Comparison of ENCODE assay signal across 8 cellular contexts in the genomic region with DNA sequence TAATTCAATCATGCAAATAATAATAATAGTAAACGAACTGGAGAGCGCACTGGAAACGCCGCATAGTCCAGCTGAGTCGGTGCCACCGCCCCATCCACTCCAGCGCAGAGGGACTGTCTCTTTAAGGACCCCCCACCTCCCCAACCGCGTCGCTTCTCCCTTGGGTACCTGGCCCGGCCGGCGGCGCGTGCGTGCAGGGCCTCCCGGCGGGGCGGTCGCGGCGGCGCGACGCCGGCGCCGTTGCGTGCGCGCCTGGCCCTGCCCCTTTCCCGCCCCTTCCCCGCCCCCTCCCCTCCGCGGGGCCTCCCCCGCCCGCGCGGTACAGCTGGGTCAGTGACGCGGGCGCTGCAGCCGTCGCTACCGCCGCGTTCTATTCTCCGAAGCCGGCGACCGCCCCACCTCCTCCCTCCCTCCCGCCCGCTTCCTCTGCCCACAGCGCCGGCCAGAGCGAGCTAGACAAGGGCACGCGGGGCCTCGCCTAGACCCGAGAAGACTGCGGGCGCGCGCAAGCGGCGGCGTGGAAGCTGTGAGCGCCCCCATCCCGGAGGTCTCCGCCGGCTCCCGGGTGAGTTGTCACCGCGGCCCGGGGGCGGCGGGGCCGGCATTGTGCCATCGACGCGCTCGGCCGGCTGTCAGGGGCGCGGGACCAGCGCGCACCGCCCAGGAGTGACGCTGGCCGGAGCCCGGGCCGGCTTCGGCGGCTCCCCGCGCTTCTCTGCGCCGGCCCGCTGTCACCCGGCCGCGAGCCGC. TPM values are rescaled to one million over a fixed set of nuclear protein-coding genes. Genes with fewer than 3 reads are reported as not detected.
DNase-seq lines count a peak whose midpoint lies in the region; ATAC-seq and TF ChIP-seq lines count a peak whose summit lies in the region.

A gene with protein sequence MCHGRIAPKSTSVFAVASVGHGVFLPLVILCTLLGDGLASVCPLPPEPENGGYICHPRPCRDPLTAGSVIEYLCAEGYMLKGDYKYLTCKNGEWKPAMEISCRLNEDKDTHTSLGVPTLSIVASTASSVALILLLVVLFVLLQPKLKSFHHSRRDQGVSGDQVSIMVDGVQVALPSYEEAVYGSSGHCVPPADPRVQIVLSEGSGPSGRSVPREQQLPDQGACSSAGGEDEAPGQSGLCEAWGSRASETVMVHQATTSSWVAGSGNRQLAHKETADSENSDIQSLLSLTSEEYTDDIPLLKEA (plus strand): TSS at position 333 of the 750 bp plus-strand sequence. CDS start 46,997 bp downstream, outside the sequence.

- ATAC-seq in DND-41 (ENCODE audit: insufficient read depth, low read depth): peak; percentile 88
- peak; percentile 85 for ATAC-seq in stimulated activated naive CD8-positive, alpha-beta T cell treated with anti-CD3 and anti-CD28 coated beads, Interleukin-15, amount 100 ng/mL, for 72 hours

- peak within 1 kb of the TSS; percentile 92 for H3K4me3 Mint-ChIP-seq in nephron progenitor cell
- peak within 1 kb of the TSS; percentile 89 to 100 for H3K4me3 Mint-ChIP-seq in stimulated activated naive CD8-positive, alpha-beta T cell treated with anti-CD3 and anti-CD28 coated beads, Interleukin-15, amount 100 ng/mL, for 72 hours

- H3K36me3 Mint-ChIP-seq in nephron progenitor cell (ENCODE audit: low read depth): no peaks in the 10 kb centered on the region

- peak within 1 kb of the TSS; percentile 92 for H2AFZ ChIP-seq in DND-41 (ENCODE audit: low read depth, low read length)

- peak within 1 kb of the TSS; percentile 85 for H3K4me2 ChIP-seq in DND-41 (ENCODE audit: insufficient read depth, low read length)

- H3K79me2 ChIP-seq in DND-41 (ENCODE audit: insufficient read depth, low read length): peaks cover 29% of the 10 kb centered on the region

- H3K27me3 ChIP-seq in DND-41 (ENCODE audit: insufficient read depth, low read length, poor library complexity) (no peaks in the 10 kb centered on the region), MG63 (no peaks in the 10 kb centered on the region)

- H3K27ac ChIP-seq in DND-41 (ENCODE audit: low read length): peak within 1 kb of the TSS; percentile 81

- peaks cover 79% of the 10 kb centered on the region for H3K4me1 Mint-ChIP-seq in nephron progenitor cell
- H3K4me1 Mint-ChIP-seq in stimulated activated naive CD8-positive, alpha-beta T cell treated with anti-CD3 and anti-CD28 coated beads, Interleukin-15, amount 100 ng/mL, for 72 hours: peaks cover 54% of the 10 kb centered on the region

- no peaks in the 10 kb centered on the region for H3K36me3 ChIP-seq in DND-41 (ENCODE audit: insufficient read depth, low read length)
- no peaks in the 10 kb centered on the region for H3K36me3 ChIP-seq in MG63

- peaks cover 7% of the 10 kb centered on the region for H3K27me3 Mint-ChIP-seq in nephron progenitor cell (ENCODE audit: low read depth, poor library complexity)
- no peaks in the 10 kb centered on the region for H3K27me3 Mint-ChIP-seq in stimulated activated naive CD8-positive, alpha-beta T cell treated with anti-CD3 and anti-CD28 coated beads, Interleukin-15, amount 100 ng/mL, for 72 hours

- no peaks in the 10 kb centered on the region for H3K9me3 ChIP-seq in DND-41 (ENCODE audit: insufficient read depth, low read length, severe bottlenecking)
- no peaks in the 10 kb centered on the region for H3K9me3 ChIP-seq in MG63

- peak within 1 kb of the TSS; percentile 75 to 88 for H3K4me3 ChIP-seq in DND-41 (ENCODE audit: low read depth in 1 of 2, low read length in 2 of 2)
- peak within 1 kb of the TSS; percentile 56 for H3K4me3 ChIP-seq in MG63
- peak within 1 kb of the TSS; percentile 90 for H3K4me3 ChIP-seq in fibroblast of the aortic adventitia (ENCODE audit: low read depth, low read length)

- H3K9me3 Mint-ChIP-seq in nephron progenitor cell: no peaks in the 10 kb centered on the region
- no peaks in the 10 kb centered on the region for H3K9me3 Mint-ChIP-seq in stimulated activated naive CD8-positive, alpha-beta T cell treated with anti-CD3 and anti-CD28 coated beads, Interleukin-15, amount 100 ng/mL, for 72 hours

- DNase-seq in DND-41 (peak; percentile 91), H4 (ENCODE audit: low spot score) (peak; percentile 77), MG63 (peak; percentile 84), SHP77 (lab: John Stamatoyannopoulos, UW) (peak; percentile 88 to 93), fibroblast of the aortic adventitia (ENCODE audit: low read depth) (peak; percentile 84), nephron progenitor cell (peak; percentile 86)
- DNase-seq in activated effector memory CD4-positive, alpha-beta T cell treated with anti-CD3 and anti-CD28 coated beads, Interleukin-2, amount 50 U/mL, for 16 hours: peak; percentile 95
- peak; percentile 84 to 88 for DNase-seq in stimulated activated naive CD8-positive, alpha-beta T cell treated with anti-CD3 and anti-CD28 coated beads, Interleukin-15, amount 100 ng/mL, for 72 hours

- H3K27ac Mint-ChIP-seq in nephron progenitor cell: peak within 1 kb of the TSS; percentile 38
- peak within 1 kb of the TSS; percentile 51 to 97 for H3K27ac Mint-ChIP-seq in stimulated activated naive CD8-positive, alpha-beta T cell treated with anti-CD3 and anti-CD28 coated beads, Interleukin-15, amount 100 ng/mL, for 72 hours

- no peaks in the 10 kb centered on the region for H4K20me1 ChIP-seq in DND-41 (ENCODE audit: insufficient read depth, low read length)

- H3K4me1 ChIP-seq in DND-41 (ENCODE audit: insufficient read depth, low read length): peaks cover 52% of the 10 kb centered on the region

- no peak for TF ChIP-seq CTCF in DND-41 (IDR thresholded peaks at IDR 0.05; ENCODE audit: borderline replicate concordance, extremely low read depth, low read length, poor library complexity, severe bottlenecking)
- TF ChIP-seq CTCF in fibroblast of the aortic adventitia (IDR thresholded peaks at IDR 0.05; ENCODE audit: insufficient read depth, low read length): no peak
- TF ChIP-seq CTCF in nephron progenitor cell (IDR thresholded peaks at IDR 0.05): no peak

- H3K9ac ChIP-seq in DND-41 (ENCODE audit: low read depth, low read length): peak within 1 kb of the TSS; percentile 72

RNA-seq across cellular contexts. Expression of the gene that starts here (rescaled TPM):
- total RNA-seq in H4 (2014; rRNA removed; shearing (Covaris generic)): 2.7 and 3.4 TPM in 2 replicates
- total RNA-seq in MG63 (2014; rRNA removed; shearing (Covaris generic); ENCODE audit: low replicate concordance): 1.9 and 3.1 TPM in 2 replicates
- 8.0 and 14.3 TPM in 2 replicates for total RNA-seq in fibroblast of the aortic adventitia (ENCODE audit: low replicate concordance)

Comparison
In these comparisons a context has a peak if more than half of its experiments do, and no peak if none do; other contexts are left out.
1. Peak in every context shown above with its lines: DNase-seq, ATAC-seq, H3K4me3 ChIP-seq and H3K27ac ChIP-seq.